ENCODE assay signal across 22 cellular contexts in genomic region chr18:5311273-5312009, GRCh38. TPM values are rescaled to one million over a fixed set of nuclear protein-coding genes. Genes with fewer than 3 reads are reported as not detected.
A peak's percentile ranks its signal among the peaks of the same experiment; 100 is the strongest.
DNase-seq lines count a peak whose midpoint lies in the region; ATAC-seq, FAIRE-seq and TF ChIP-seq lines count a peak whose summit lies in the region.
"Had no signal": no experiment of that assay in that cellular context is flagged by ENCODE, and none has a peak within 500 bp of the region (broad histone marks: within the 10 kb centered on the region; RNA-seq: fewer than 3 reads in every experiment).

No MANE protein-coding gene starts in this region.

- no peaks in the 10 kb centered on the region for H3K27me3 ChIP-seq in RWPE2 (ENCODE audit: insufficient read depth, poor library complexity, severe bottlenecking)
- H3K27me3 ChIP-seq: SJSA1 had no signal

- no peak for TF ChIP-seq EP300 in A549 (IDR thresholded peaks at IDR 0.05)

- DNase-seq in A549 (ENCODE audit: low read depth in 1 of 2, low spot score in 1 of 2) (no peak), GM04504 (ENCODE audit: low read depth) (peak; percentile 50), RWPE2 (ENCODE audit: low spot score) (no peak), left kidney (ENCODE audit: low read depth, low spot score) (peak; percentile 11), middle frontal gyrus (ENCODE audit: extremely low spot score, low spot score) (no peak), NCI-H345 treated with DMSO at 0.1 percent for 48 hours (lab: John Stamatoyannopoulos, UW; ENCODE audit: unreplicated experiment) (no peak), head of caudate nucleus (no peak)
- DNase-seq: activated B cell treated with CpG ODN at 0.5 μM for 24 hours; activated CD8-positive, alpha-beta T cell treated with anti-CD3 and anti-CD28 coated beads for 36 hours; activated naive CD4-positive, alpha-beta T cell treated with anti-CD3 and anti-CD28 coated beads, Interleukin-2, amount 50 U/mL, for 16 hours; activated T-cell treated with anti-CD3 and anti-CD28 coated beads, Interleukin-2, amount 50 U/mL, for 4 hours; Caco-2; foreskin melanocyte; GOT3; NCI-H1417; NCI-H2171; NCI-H774; PC-9 had no signal

- no peak overlapping the region for H3K4me2 ChIP-seq in A549
- H3K4me2 ChIP-seq: PC-9 had no signal

- intact Hi-C loops in head of caudate nucleus (cut with DNase I), result no loop called here

- H3K4me1 ChIP-seq in A549, result no peaks in the 10 kb centered on the region
- no peaks in the 10 kb centered on the region for H3K4me1 ChIP-seq in RWPE2 (ENCODE audit: insufficient read depth, poor library complexity, severe bottlenecking)
- H3K4me1 ChIP-seq: Caco-2, SJSA1 had no signal

- ATAC-seq in A549, result no peak
- peak; percentile 12; the same call in 1 of the 3 replicates for ATAC-seq in RWPE2 (ENCODE audit: low read depth)
- no peak for ATAC-seq in esophagus mucosa
- ATAC-seq: activated CD8-positive, alpha-beta T cell treated with anti-CD3 and anti-CD28 coated beads for 36 hours; activated T-cell treated with anti-CD3 and anti-CD28 coated beads, Interleukin-2, amount 50 U/mL, for 4 hours had no signal

- TF ChIP-seq CTCF in A549 (IDR thresholded peaks at IDR 0.05), result no peak
- no peak for TF ChIP-seq CTCF in RWPE2 (IDR thresholded peaks at IDR 0.05; ENCODE audit: poor library complexity, severe bottlenecking)

- no peak for TF ChIP-seq RAD21 in A549 (conservative IDR thresholded peaks at IDR 0.05 in 1 of 2, IDR thresholded peaks at IDR 0.05 in 1 of 2)

- CTCF ChIA-PET in A549 (lab: Yijun Ruan, JAX), result no interaction called here

- POLR2A ChIA-PET in A549 (lab: Yijun Ruan, JAX), result interaction anchor here (0.6 kb wide), 1 partner anchor 16 kb away, joined by 3 read pairs; the partner anchor contains the start of gene ZBTB14

- H3K27ac ChIP-seq in A549, result no peak overlapping the region
- H3K27ac ChIP-seq in RWPE2 (ENCODE audit: poor library complexity, severe bottlenecking), result no peak overlapping the region
- H3K27ac ChIP-seq: PC-9, SJSA1 had no signal

- H3K9me3 ChIP-seq in A549, result no peaks in the 10 kb centered on the region
- no peaks in the 10 kb centered on the region for H3K9me3 ChIP-seq in RWPE2 (ENCODE audit: severe bottlenecking)
- H3K9me3 ChIP-seq: Caco-2, SJSA1 had no signal

- TF ChIP-seq POLR2A in A549 (IDR thresholded peaks at IDR 0.05; ENCODE audit: low read length), result no peak

- no peak for FAIRE-seq in A549 (lab: Jason Lieb, UNC)
- FAIRE-seq: colon, urothelium cell line had no signal

- 52% methylated on average over 6 of the region's 6 CpGs for WGBS in A549 (ENCODE audit: missing lambda C conversion rate)

- H3K4me3 ChIP-seq in A549, result no peak overlapping the region
- H3K4me3 ChIP-seq in RWPE2 (ENCODE audit: severe bottlenecking), result no peak overlapping the region
- H3K4me3 ChIP-seq: PC-9, SJSA1 had no signal

- H3K36me3 ChIP-seq in RWPE2 (ENCODE audit: low read depth), result no peaks in the 10 kb centered on the region
- H3K36me3 ChIP-seq: SJSA1 had no signal

TF ChIP-seq in A549, 52 proteins besides CTCF, POLR2A, EP300 and RAD21:
- TF ChIP-seq MAFK (IDR thresholded peaks at IDR 0.05; ENCODE audit: partially characterized antibody), result peak; percentile 77
- TF ChIP-seq EHMT2 (IDR thresholded peaks at IDR 0.05; ENCODE audit: low read depth), result no peak

RNA-seq across cellular contexts. Expression of gene ZBTB14, which starts 15.9 kb away (rescaled TPM):
- polyA plus RNA-seq in A549 (2011; rRNA removed) (17.1 and 23.4 TPM in 2 replicates), A549 (2017; fragmentation: RNase III; extraction: RNeasy Plus Mini Kit Qiagen cat#74134 plus additional on column Dnase treatment) (5.8 to 7.3 TPM (median 7.1 TPM) in 3 replicates)
- 3.6 and 3.7 TPM in 2 replicates for polyA plus RNA-seq in A549 (2012; cell fraction: cytosol; rRNA removed)
- polyA plus RNA-seq in A549 (2012; cell fraction: nucleus; rRNA removed), result 1.9 and 3.9 TPM in 2 replicates
- 11.1 and 14.3 TPM in 2 replicates for polyA minus RNA-seq in A549 (2011; rRNA and poly(A)+ RNA removed)
- total RNA-seq in esophagus mucosa, result 7.1 TPM

Comparison
In these comparisons a context has a peak if more than half of its experiments do, and no peak if none do; other contexts are left out.
1. DNase-seq: peak in GM04504 (single experiment) and left kidney (single experiment); none in A549 (0 of 2), RWPE2 (single experiment), middle frontal gyrus (single experiment), NCI-H345 treated with DMSO at 0.1 percent for 48 hours (single experiment) and head of caudate nucleus (0 of 42).